In genomic region chr6:151027936-151028838, GRCh38 we compare ENCODE assay signal across 20 cellular contexts.
DNase-seq lines count a peak whose midpoint lies in the region; FAIRE-seq and TF ChIP-seq lines count a peak whose summit lies in the region.
"Had no signal": no experiment of that assay in that cellular context is flagged by ENCODE, and none has a peak within 500 bp of the region (broad histone marks: within the 10 kb centered on the region; RNA-seq: fewer than 3 reads in every experiment).

No MANE protein-coding gene starts in this region.

- no peak for TF ChIP-seq RAD21 in liver (IDR thresholded peaks at IDR 0.05)

- peaks cover 60% of the 10 kb centered on the region for H3K36me3 Mint-ChIP-seq in activated naive CD8-positive, alpha-beta T cell treated with anti-CD3 and anti-CD28 coated beads for 36 hours

- no peak for TF ChIP-seq CTCF in 22Rv1 (IDR thresholded peaks at IDR 0.05)
- TF ChIP-seq CTCF in liver (IDR thresholded peaks at IDR 0.05; ENCODE audit: low read depth, low read length, missing input control) = no peak
- no peak for TF ChIP-seq CTCF in GM20000 (IDR thresholded peaks at IDR 0.05; ENCODE audit: extremely low read depth, missing control alignments)

- no peaks in the 10 kb centered on the region for H3K36me3 ChIP-seq in liver (ENCODE audit: control insufficient read depth in 4 of 4, insufficient read depth in 3 of 4, low read depth in 1 of 4, low read length in 3 of 4)
- H3K36me3 ChIP-seq: sigmoid colon had no signal

- H3K9me3 Mint-ChIP-seq in activated naive CD8-positive, alpha-beta T cell treated with anti-CD3 and anti-CD28 coated beads for 36 hours = no peaks in the 10 kb centered on the region
- H3K9me3 Mint-ChIP-seq: CD8-positive, alpha-beta T cell; naive thymus-derived CD4-positive, alpha-beta T cell had no signal

- no peaks in the 10 kb centered on the region for H3K27me3 Mint-ChIP-seq in activated naive CD8-positive, alpha-beta T cell treated with anti-CD3 and anti-CD28 coated beads for 36 hours
- H3K27me3 Mint-ChIP-seq: naive thymus-derived CD4-positive, alpha-beta T cell had no signal

- H3K27ac Mint-ChIP-seq in activated naive CD8-positive, alpha-beta T cell treated with anti-CD3 and anti-CD28 coated beads for 36 hours = peak overlapping the region; percentile 1
- H3K27ac Mint-ChIP-seq: CD8-positive, alpha-beta T cell; naive thymus-derived CD4-positive, alpha-beta T cell had no signal

- H3K4me3 Mint-ChIP-seq in activated naive CD8-positive, alpha-beta T cell treated with anti-CD3 and anti-CD28 coated beads for 36 hours = no peak overlapping the region
- H3K4me3 Mint-ChIP-seq: CD8-positive, alpha-beta T cell; naive thymus-derived CD4-positive, alpha-beta T cell had no signal

- H3K4me1 Mint-ChIP-seq in activated naive CD8-positive, alpha-beta T cell treated with anti-CD3 and anti-CD28 coated beads for 36 hours = peaks cover 3% of the 10 kb centered on the region

- peaks cover 0 to 7% (median 0%) of the 10 kb centered on the region in 4 donors for H3K4me1 ChIP-seq in liver (ENCODE audit: control insufficient read depth in 4 of 4, insufficient read depth in 4 of 4, low read length in 3 of 4)

- H3K9ac ChIP-seq in liver (ENCODE audit: low read depth in 1 of 2, low read length in 2 of 2) = no peak overlapping the region

- no peaks in the 10 kb centered on the region for H3K27me3 ChIP-seq in liver (ENCODE audit: control insufficient read depth in 4 of 4, insufficient read depth in 4 of 4, low read length in 3 of 4)
- H3K27me3 ChIP-seq: sigmoid colon had no signal

- H3K4me3 ChIP-seq in liver (ENCODE audit: low read depth in 1 of 3, low read length in 3 of 3) = no peak overlapping the region
- H3K4me3 ChIP-seq: sigmoid colon had no signal

- peak overlapping the region; percentile 82 for H3K27ac ChIP-seq in 22Rv1
- H3K27ac ChIP-seq in liver (ENCODE audit: low read depth in 1 of 2, low read length in 2 of 2) = peak overlapping the region; percentile 1 to 6

- peaks cover 0 to 2% (median 0%) of the 10 kb centered on the region in 4 donors for H3K9me3 ChIP-seq in liver (ENCODE audit: control insufficient read depth in 4 of 4, low read length in 3 of 4)
- H3K9me3 ChIP-seq: sigmoid colon had no signal

- 97% methylated on average over 15 of the region's 15 CpGs for WGBS in liver

- DNase-seq in GM12891 (ENCODE audit: insufficient read length, low spot score) (no peak), C1 segment of cervical spinal cord (lab: John Stamatoyannopoulos, UW) (no peak), NCI-H2107 treated with DMSO at 0.1 percent for 48 hours (lab: John Stamatoyannopoulos, UW; ENCODE audit: unreplicated experiment) (no peak), NCI-H2081 (lab: John Stamatoyannopoulos, UW) (no peak), GM20000 (ENCODE audit: low spot score) (no peak)
- DNase-seq in activated naive CD8-positive, alpha-beta T cell treated with anti-CD3 and anti-CD28 coated beads for 36 hours = no peak
- DNase-seq: activated CD4-positive, CD25-positive, alpha-beta regulatory T cell; activated effector memory CD4-positive, alpha-beta T cell treated with Interleukin-2 at 50 U/mL for 16 hours; CD8-positive, alpha-beta T cell; cortex of kidney; DMS153; GDM1; glutamatergic neuron; left colon; naive thymus-derived CD4-positive, alpha-beta T cell; NCI-H1694 treated with DMSO at 0.1 percent for 48 hours; sigmoid colon; T1000 had no signal

- FAIRE-seq in GM12891 (lab: Jason Lieb, UNC) = peak; percentile 90

- no peak for TF ChIP-seq POLR2A in GM12891 (IDR thresholded peaks at IDR 0.05; ENCODE audit: low read depth, low read length)

TF ChIP-seq in GM12891, 5 proteins besides CTCF, POLR2A, EP300 and RAD21:
- no peak for TF ChIP-seq POLR2AphosphoS5 (IDR thresholded peaks at IDR 0.05; ENCODE audit: low read depth, low read length)
- TF ChIP-seq SPI1 (IDR thresholded peaks at IDR 0.05; ENCODE audit: low read depth, low read length) = no peak
- no peak for TF ChIP-seq TAF1 (IDR thresholded peaks at IDR 0.05; ENCODE audit: low read depth, low read length)
- no peak for TF ChIP-seq POU2F2 (IDR thresholded peaks at IDR 0.05; ENCODE audit: low read depth, low read length)
- TF ChIP-seq PAX5 (IDR thresholded peaks at IDR 0.05; ENCODE audit: insufficient read depth, low read length, severe bottlenecking) = no peak

TF ChIP-seq in liver, 16 proteins besides CTCF, POLR2A, EP300 and RAD21:
- TF ChIP-seq JUND (IDR thresholded peaks at IDR 0.05) = no peak
- TF ChIP-seq HNF4G (IDR thresholded peaks at IDR 0.05) = no peak
- no peak for TF ChIP-seq REST (IDR thresholded peaks at IDR 0.05)
- no peak for TF ChIP-seq NR2F2 (IDR thresholded peaks at IDR 0.05)
- TF ChIP-seq SP1 (IDR thresholded peaks at IDR 0.05) = no peak
- TF ChIP-seq MAX (IDR thresholded peaks at IDR 0.05) = no peak
- no peak for TF ChIP-seq ATF3 (IDR thresholded peaks at IDR 0.05)
- TF ChIP-seq FOXA2 (IDR thresholded peaks at IDR 0.05) = no peak
- TF ChIP-seq HNF4A (conservative IDR thresholded peaks at IDR 0.05) = no peak
- no peak for TF ChIP-seq ZBTB33 (IDR thresholded peaks at IDR 0.05)
- TF ChIP-seq YY1 (IDR thresholded peaks at IDR 0.05) = no peak
- TF ChIP-seq EGR1 (IDR thresholded peaks at IDR 0.05; ENCODE audit: low read depth in 2 of 2) = no peak
- TF ChIP-seq FOXA1 (IDR thresholded peaks at IDR 0.05) = no peak
- TF ChIP-seq GABPA (IDR thresholded peaks at IDR 0.05 in 1 of 2, conservative IDR thresholded peaks at IDR 0.05 in 1 of 2) = no peak
- no peak for TF ChIP-seq TAF1 (conservative IDR thresholded peaks at IDR 0.05)
- TF ChIP-seq RXRA (IDR thresholded peaks at IDR 0.05) = no peak
TF ChIP-seq in liver: peak in this region for 0.
